20 cellular contexts compared by ENCODE assay signal in genomic region chr11:69413993-69414392, GRCh38.
A peak's percentile ranks its signal among the peaks of the same experiment; 100 is the strongest.
DNase-seq lines count a peak whose midpoint lies in the region; ATAC-seq, FAIRE-seq and TF ChIP-seq lines count a peak whose summit lies in the region.
"Had no signal": no experiment of that assay in that cellular context is flagged by ENCODE, and none has a peak within 500 bp of the region (broad histone marks: within the 10 kb centered on the region; RNA-seq: fewer than 3 reads in every experiment).

No MANE protein-coding gene starts in this region.

- H3K4me3 Mint-ChIP-seq in activated naive CD4-positive, alpha-beta T cell treated with anti-CD3 and anti-CD28 coated beads, Interleukin-2, amount 50 U/mL, for 24 hours = no peak overlapping the region
- H3K4me3 Mint-ChIP-seq: B cell; CD4-positive, alpha-beta memory T cell; H9 had no signal

- no peak for FAIRE-seq in K562 (lab: Jason Lieb, UNC)
- FAIRE-seq: A204.1, GM12878, GM19239 had no signal

- no peak for TF ChIP-seq CTCF in K562 (IDR thresholded peaks at IDR 0.05 in 2 of 3, conservative IDR thresholded peaks at IDR 0.05 in 1 of 3; ENCODE audit: insufficient read depth in 2 of 3, low read depth in 1 of 3, low read length in 3 of 3)

- H3K27ac ChIP-seq in BLaER1 (no peak overlapping the region), K562 (ENCODE audit: extremely low read depth, low read depth, low read length) (no peak overlapping the region)
- H3K27ac ChIP-seq: 22Rv1, GM23248 had no signal

- no peaks in the 10 kb centered on the region for H3K27me3 ChIP-seq in BLaER1
- H3K27me3 ChIP-seq in K562 (ENCODE audit: control insufficient read depth in 2 of 2, insufficient read depth in 2 of 2, low read length in 2 of 2) = no peaks in the 10 kb centered on the region

- POLR2A ChIA-PET in K562 (lab: Yijun Ruan, JAX) = interaction anchor here (0.6 kb wide), 1 partner anchor 228 kb away, joined by 5 read pairs; no protein-coding TSS in a partner anchor

- H2AFZ ChIP-seq in K562 (ENCODE audit: low read depth, low read length) = no peak overlapping the region
- H2AFZ ChIP-seq: GM23248 had no signal

- H3K27me3 Mint-ChIP-seq in activated naive CD4-positive, alpha-beta T cell treated with anti-CD3 and anti-CD28 coated beads, Interleukin-2, amount 50 U/mL, for 24 hours = no peaks in the 10 kb centered on the region

- H3K4me1 ChIP-seq in BLaER1 = peaks cover 57% of the 10 kb centered on the region
- peaks cover 21 to 34% of the 10 kb centered on the region in 2 experiments for H3K4me1 ChIP-seq in K562 (replicated peaks in 1 of 2; ENCODE audit: control insufficient read depth in 2 of 2, insufficient read depth in 2 of 2, low read length in 2 of 2)

- no peak for TF ChIP-seq EP300 in K562 (IDR thresholded peaks at IDR 0.05; ENCODE audit: low read length)

- H3K36me3 Mint-ChIP-seq in activated naive CD4-positive, alpha-beta T cell treated with anti-CD3 and anti-CD28 coated beads, Interleukin-2, amount 50 U/mL, for 24 hours = peaks cover 1% of the 10 kb centered on the region
- H3K36me3 Mint-ChIP-seq: CD4-positive, alpha-beta memory T cell had no signal

- no peaks in the 10 kb centered on the region for H3K9me1 ChIP-seq in K562 (ENCODE audit: control insufficient read depth, insufficient read depth, low read length)

- H3K79me2 ChIP-seq in K562 (ENCODE audit: control insufficient read depth, insufficient read depth, low read length) = no peaks in the 10 kb centered on the region

- H3K9ac ChIP-seq in BLaER1 (no peak overlapping the region), K562 (ENCODE audit: insufficient read depth in 1 of 2, low read depth in 2 of 2, low read length in 2 of 2) (no peak overlapping the region)
- H3K9ac ChIP-seq: GM23248 had no signal

- peak overlapping the region; percentile 13 for H3K27ac Mint-ChIP-seq in activated naive CD4-positive, alpha-beta T cell treated with anti-CD3 and anti-CD28 coated beads, Interleukin-2, amount 50 U/mL, for 24 hours
- H3K27ac Mint-ChIP-seq: B cell; CD4-positive, alpha-beta memory T cell; H9 had no signal

- no peak for TF ChIP-seq RAD21 in K562 (CRISPR knock-in tag; conservative IDR thresholded peaks at IDR 0.05 in 1 of 2, IDR thresholded peaks at IDR 0.05 in 1 of 2)

- peak overlapping the region; percentile 82 for H3K4me2 ChIP-seq in BLaER1
- H3K4me2 ChIP-seq in K562 (ENCODE audit: insufficient read depth, low read length) = no peak overlapping the region

- H3K9me3 ChIP-seq in BLaER1 (peaks cover 12% of the 10 kb centered on the region), K562 (replicated peaks; ENCODE audit: control insufficient read depth, insufficient read depth, low read depth, low read length) (no peaks in the 10 kb centered on the region; the same call in none of the 2 replicates)

- ATAC-seq in K562 = no peak
- no peak for ATAC-seq in HG03159 (IDR thresholded peaks at IDR 0.05; ENCODE audit: unreplicated experiment)
- ATAC-seq: GM12878, HCT116 had no signal

- H3K36me3 ChIP-seq in BLaER1 (no peaks in the 10 kb centered on the region), K562 (ENCODE audit: control insufficient read depth, insufficient read depth, low read length) (no peaks in the 10 kb centered on the region)

- CTCF ChIA-PET in K562 (lab: Yijun Ruan, JAX; ENCODE audit: low intra/inter-chr PET ratio) = no interaction called here

- H4K20me1 ChIP-seq in BLaER1 (no peaks in the 10 kb centered on the region), K562 (replicated peaks; ENCODE audit: control insufficient read depth, insufficient read depth, low read length) (no peaks in the 10 kb centered on the region)

- 67% methylated on average over 4 of the region's 4 CpGs for WGBS in K562 (ENCODE audit: insufficient coverage, low coverage, missing lambda C conversion rate)

- intact Hi-C loops in K562 (cut with micrococcal nuclease) = no loop called here

- no peaks in the 10 kb centered on the region for H3K9me3 Mint-ChIP-seq in activated naive CD4-positive, alpha-beta T cell treated with anti-CD3 and anti-CD28 coated beads, Interleukin-2, amount 50 U/mL, for 24 hours

- peaks cover 14% of the 10 kb centered on the region for H3K4me1 Mint-ChIP-seq in activated naive CD4-positive, alpha-beta T cell treated with anti-CD3 and anti-CD28 coated beads, Interleukin-2, amount 50 U/mL, for 24 hours
- H3K4me1 Mint-ChIP-seq: B cell had no signal

- in situ Hi-C loops in K562 (cut with MboI) = no loop called here

- BruUV-seq in K562 (replicated peaks; lab: Mats Ljungman, UMichigan) = no TSS peak

- no peak for DNase-seq in activated naive CD4-positive, alpha-beta T cell treated with anti-CD3 and anti-CD28 coated beads, Interleukin-2, amount 50 U/mL, for 16 hours
- DNase-seq in K562 (ENCODE audit: extremely low read depth in 1 of 4, low spot score in 3 of 4) = no peak
- no peak for DNase-seq in superior temporal gyrus (ENCODE audit: extremely low spot score)
- DNase-seq: CD4-positive, alpha-beta memory T cell; COR-L47; DMS153; DMS79; EL; GDM1; GM23248; H9 had no signal

- TF ChIP-seq POLR2A in K562 (conservative IDR thresholded peaks at IDR 0.05) = no peak

- H3K4me3 ChIP-seq in BLaER1 (no peak overlapping the region), K562 (no peak overlapping the region)
- H3K4me3 ChIP-seq: GM12878, GM23248 had no signal

TF ChIP-seq in K562, 482 proteins besides CTCF, POLR2A, EP300 and RAD21:
- TF ChIP-seq ZFP36 (IDR thresholded peaks at IDR 0.05; ENCODE audit: low read depth, low read length, partially characterized antibody) = peak; percentile 44
- peak; percentile 97 for TF ChIP-seq ZNF431 (CRISPR knock-in tag; IDR thresholded peaks at IDR 0.05)
- no peak for TF ChIP-seq SNIP1 (IDR thresholded peaks at IDR 0.05; ENCODE audit: low read depth)
- no peak for TF ChIP-seq ARID3B (CRISPR knock-in tag; IDR thresholded peaks at IDR 0.05; ENCODE audit: borderline replicate concordance)
- no peak for TF ChIP-seq ZBTB2 (IDR thresholded peaks at IDR 0.05)
- no peak for TF ChIP-seq SMARCA4 (IDR thresholded peaks at IDR 0.05)
- peak in 1 of 3 experiments; percentile 18 for TF ChIP-seq YY1 (IDR thresholded peaks at IDR 0.05; ENCODE audit: borderline replicate concordance in 1 of 3, control insufficient read depth in 1 of 3, extremely low read depth in 1 of 3, insufficient read depth in 3 of 3, insufficient read length in 1 of 3, insufficient replicate concordance in 2 of 3, low read depth in 1 of 3, low read length in 2 of 3)
- no peak for TF ChIP-seq NFIX (CRISPR knock-in tag; IDR thresholded peaks at IDR 0.05; ENCODE audit: low read depth)
